In genomic region chr1:237701534-237701933, GRCh38 we compare ENCODE assay signal across 13 cellular contexts.
"Had no signal": no experiment of that assay in that cellular context is flagged by ENCODE, and none has a peak within 500 bp of the region (broad histone marks: within the 10 kb centered on the region; RNA-seq: fewer than 3 reads in every experiment).

No MANE protein-coding gene starts in this region.

- H3K9me3 ChIP-seq: ascending aorta, left lung, thyroid gland had no signal

- ATAC-seq: activated CD4-positive, alpha-beta T cell treated with anti-CD3 and anti-CD28 coated beads for 36 hours; foreskin keratinocyte; left lung had no signal

- H3K36me3 ChIP-seq: ascending aorta, left lung, thyroid gland had no signal

- DNase-seq: activated CD4-positive, alpha-beta T cell treated with anti-CD3 and anti-CD28 coated beads for 36 hours; activated CD4-positive, alpha-beta T cell treated with anti-CD3 and anti-CD28 coated beads, Interleukin-2, amount 50 U/mL, for 48 hours; activated gamma-delta T cell; foreskin keratinocyte; kidney; left lung; occipital lobe; retina; stimulated activated CD4-positive, alpha-beta T cell treated with anti-CD3 and anti-CD28 coated beads, Interleukin-2, amount 100 ng/mL, for 24 hours; stimulated activated naive CD4-positive, alpha-beta T cell treated with Interleukin-2 at 50 U/mL for 16 hours; thyroid gland had no signal

- H3K27ac ChIP-seq: ascending aorta, coronary artery, foreskin keratinocyte, left lung, thyroid gland had no signal

- H3K4me1 ChIP-seq: ascending aorta, foreskin keratinocyte, left lung, thyroid gland had no signal

- H3K4me3 ChIP-seq: ascending aorta, coronary artery, left lung, thyroid gland had no signal

- H3K27me3 ChIP-seq: ascending aorta, foreskin keratinocyte, left lung, thyroid gland had no signal
